16 cellular contexts compared by ENCODE assay signal in genomic region chr10:130737622-130738021, GRCh38.
DNase-seq lines count a peak whose midpoint lies in the region; ATAC-seq, FAIRE-seq and TF ChIP-seq lines count a peak whose summit lies in the region.
"Had no signal": no experiment of that assay in that cellular context is flagged by ENCODE, and none has a peak within 500 bp of the region (broad histone marks: within the 10 kb centered on the region; RNA-seq: fewer than 3 reads in every experiment).

No MANE protein-coding gene starts in this region.

- POLR2A ChIA-PET in K562 (lab: Yijun Ruan, JAX), result no interaction called here

- no peaks in the 10 kb centered on the region for H3K4me1 ChIP-seq in K562 (replicated peaks in 1 of 2; ENCODE audit: control insufficient read depth in 2 of 2, insufficient read depth in 2 of 2, low read length in 2 of 2)
- no peaks in the 10 kb centered on the region for H3K4me1 ChIP-seq in liver (ENCODE audit: control insufficient read depth in 4 of 4, insufficient read depth in 4 of 4, low read length in 3 of 4)
- H3K4me1 ChIP-seq: upper lobe of right lung had no signal

- CTCF ChIA-PET in K562 (lab: Yijun Ruan, JAX; ENCODE audit: low intra/inter-chr PET ratio), result no interaction called here

- no peak overlapping the region for H2AFZ ChIP-seq in K562 (ENCODE audit: low read depth, low read length)

- no peaks in the 10 kb centered on the region for H3K79me2 ChIP-seq in K562 (ENCODE audit: control insufficient read depth, insufficient read depth, low read length)

- H3K9me3 ChIP-seq in K562 (replicated peaks; ENCODE audit: control insufficient read depth, insufficient read depth, low read depth, low read length) (no peaks in the 10 kb centered on the region), liver (ENCODE audit: control insufficient read depth in 4 of 4, low read length in 3 of 4) (no peaks in the 10 kb centered on the region)
- H3K9me3 ChIP-seq: upper lobe of right lung had no signal

- TF ChIP-seq CTCF in K562 (IDR thresholded peaks at IDR 0.05 in 2 of 3, conservative IDR thresholded peaks at IDR 0.05 in 1 of 3; ENCODE audit: insufficient read depth in 2 of 3, low read depth in 1 of 3, low read length in 3 of 3), result no peak
- TF ChIP-seq CTCF in liver (IDR thresholded peaks at IDR 0.05; ENCODE audit: low read depth, low read length, missing input control), result no peak

- H3K9me1 ChIP-seq in K562 (ENCODE audit: control insufficient read depth, insufficient read depth, low read length), result no peaks in the 10 kb centered on the region

- H3K27me3 ChIP-seq in K562 (ENCODE audit: control insufficient read depth in 2 of 2, insufficient read depth in 2 of 2, low read length in 2 of 2), result no peaks in the 10 kb centered on the region; a peak in 1 of 5 replicates
- H3K27me3 ChIP-seq in liver (ENCODE audit: control insufficient read depth in 4 of 4, insufficient read depth in 4 of 4, low read length in 3 of 4), result no peaks in the 10 kb centered on the region
- H3K27me3 ChIP-seq: upper lobe of right lung had no signal

- BruUV-seq in K562 (replicated peaks; lab: Mats Ljungman, UMichigan), result no TSS peak

- 3% methylated on average over 5 of the region's 5 CpGs for WGBS in K562 (ENCODE audit: insufficient coverage, low coverage, missing lambda C conversion rate)
- 31% methylated on average over 5 of the region's 5 CpGs for whole genome bisulfite sequencing in liver

- in situ Hi-C loops in K562 (cut with MboI) (no loop called here), G401 (cut with HindIII; ENCODE audit: low sequenced_read_pairs) (no loop called here)

- no peaks in the 10 kb centered on the region for H4K20me1 ChIP-seq in K562 (replicated peaks; ENCODE audit: control insufficient read depth, insufficient read depth, low read length)

- TF ChIP-seq POLR2A in K562 (conservative IDR thresholded peaks at IDR 0.05), result no peak

- TF ChIP-seq EP300 in Ishikawa (IDR thresholded peaks at IDR 0.05; ENCODE audit: borderline replicate concordance), result no peak
- TF ChIP-seq EP300 in K562 (IDR thresholded peaks at IDR 0.05; ENCODE audit: low read length), result no peak

- H3K4me3 ChIP-seq in K562, result no peak overlapping the region
- no peak overlapping the region for H3K4me3 ChIP-seq in liver (ENCODE audit: low read depth in 1 of 3, low read length in 3 of 3)
- H3K4me3 ChIP-seq: upper lobe of right lung had no signal

- ATAC-seq in K562 (no peak), GM19452 (IDR thresholded peaks at IDR 0.05; ENCODE audit: unreplicated experiment) (no peak)
- ATAC-seq: effector memory CD8-positive, alpha-beta T cell; stimulated activated effector memory CD8-positive, alpha-beta T cell treated with anti-CD3 and anti-CD28 coated beads, Interleukin-12 subunit alpha, Interleukin-12 subunit beta, amount 100 ng/mL, for 72 hours; upper lobe of right lung had no signal

- H3K36me3 ChIP-seq in K562 (ENCODE audit: control insufficient read depth, insufficient read depth, low read length) (no peaks in the 10 kb centered on the region), liver (ENCODE audit: control insufficient read depth in 4 of 4, insufficient read depth in 3 of 4, low read depth in 1 of 4, low read length in 3 of 4) (no peaks in the 10 kb centered on the region)
- H3K36me3 ChIP-seq: upper lobe of right lung had no signal

- H3K27ac ChIP-seq in K562 (ENCODE audit: extremely low read depth, low read depth, low read length) (no peak overlapping the region), liver (ENCODE audit: low read depth in 1 of 2, low read length in 2 of 2) (no peak overlapping the region)
- H3K27ac ChIP-seq: RWPE1, upper lobe of right lung had no signal

- H3K4me2 ChIP-seq in K562 (ENCODE audit: insufficient read depth, low read length), result no peak overlapping the region

- no peak for FAIRE-seq in K562 (lab: Jason Lieb, UNC)

- intact Hi-C loops in K562 (cut with micrococcal nuclease), result no loop called here

- no peak for TF ChIP-seq RAD21 in Ishikawa (IDR thresholded peaks at IDR 0.05; ENCODE audit: low read depth)
- no peak for TF ChIP-seq RAD21 in K562 (CRISPR knock-in tag; conservative IDR thresholded peaks at IDR 0.05 in 1 of 2, IDR thresholded peaks at IDR 0.05 in 1 of 2)
- TF ChIP-seq RAD21 in liver (IDR thresholded peaks at IDR 0.05), result no peak

- no peak overlapping the region for H3K9ac ChIP-seq in K562 (ENCODE audit: insufficient read depth in 1 of 2, low read depth in 2 of 2, low read length in 2 of 2)
- no peak overlapping the region for H3K9ac ChIP-seq in liver (ENCODE audit: low read depth in 1 of 2, low read length in 2 of 2)

- DNase-seq in COLO829 (ENCODE audit: low spot score) (peak; percentile 1), K562 (ENCODE audit: extremely low read depth in 1 of 4, low spot score in 3 of 4) (peak in 2 of 4 experiments; percentile 10 to 18), G401 (ENCODE audit: low spot score) (no peak), occipital lobe (lab: John Stamatoyannopoulos, UW) (no peak), A172 (ENCODE audit: low spot score) (no peak)
- DNase-seq: activated CD4-positive, alpha-beta T cell treated with anti-CD3 and anti-CD28 coated beads for 1 hour; DMS 273 treated with DMSO at 0.1 percent for 48 hours; effector memory CD8-positive, alpha-beta T cell; NCI-H146; T-helper 2 cell had no signal

TF ChIP-seq in K562, 482 proteins besides CTCF, POLR2A, EP300 and RAD21:
- TF ChIP-seq EHMT2 (IDR thresholded peaks at IDR 0.05), result peak; percentile 92
- TF ChIP-seq MIER1 (IDR thresholded peaks at IDR 0.05; ENCODE audit: low read depth), result peak; percentile 78; the same call in 1 of the 2 replicates
- TF ChIP-seq ZFP30 (CRISPR knock-in tag; IDR thresholded peaks at IDR 0.05; ENCODE audit: borderline replicate concordance), result no peak
- TF ChIP-seq RCOR1 (IDR thresholded peaks at IDR 0.05; ENCODE audit: borderline replicate concordance in 1 of 2, low read depth in 2 of 2, low read length in 2 of 2), result no peak
- no peak for TF ChIP-seq HDGF (IDR thresholded peaks at IDR 0.05)
- 0 out of 2 replicates have a peak, but pooled peaks have one; percentile 62 for TF ChIP-seq REST (CRISPR knock-in tag; IDR thresholded peaks at IDR 0.05; ENCODE audit: low read depth)
- TF ChIP-seq HEY1 (CRISPR knock-in tag; IDR thresholded peaks at IDR 0.05; ENCODE audit: borderline replicate concordance), result no peak

TF ChIP-seq in liver, 16 proteins besides CTCF, POLR2A, EP300 and RAD21:
- TF ChIP-seq HNF4A (conservative IDR thresholded peaks at IDR 0.05) (no peak), GABPA (IDR thresholded peaks at IDR 0.05 in 1 of 2, conservative IDR thresholded peaks at IDR 0.05 in 1 of 2) (no peak), REST (IDR thresholded peaks at IDR 0.05) (peak; percentile 97)
